Comparison of ENCODE assay signal across 23 cellular contexts in the genomic region with DNA sequence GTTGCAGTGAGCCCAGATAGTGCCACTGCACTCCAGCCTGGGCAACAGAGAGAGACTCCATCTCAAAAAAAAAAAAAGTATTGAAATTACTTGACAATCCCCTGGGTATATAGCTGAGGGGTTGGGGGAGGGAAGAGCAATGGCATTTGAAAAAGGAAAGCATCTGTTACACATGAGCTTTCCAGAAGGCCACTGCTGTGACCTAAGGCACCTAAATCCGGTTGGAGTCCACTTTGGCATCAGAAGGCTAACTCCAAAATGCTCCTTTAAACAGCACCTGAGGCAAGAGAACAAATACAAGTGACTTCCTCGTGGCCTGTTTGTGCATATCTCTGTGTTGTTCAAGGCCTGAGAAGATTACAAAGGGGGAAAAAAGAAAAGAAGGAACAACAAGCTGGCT.
A peak's percentile ranks its signal among the peaks of the same experiment; 100 is the strongest.
DNase-seq lines count a peak whose midpoint lies in the region; ATAC-seq and TF ChIP-seq lines count a peak whose summit lies in the region.
"Had no signal": no experiment of that assay in that cellular context is flagged by ENCODE, and none has a peak within 500 bp of the region (broad histone marks: within the 10 kb centered on the region; RNA-seq: fewer than 3 reads in every experiment).

No MANE protein-coding gene starts in this region.

- CTCF ChIA-PET in WTC11 (lab: Charles Lee): no interaction called here

- H2AFZ ChIP-seq in GM23338: peak overlapping the region; percentile 66; the same call in 1 of the 2 replicates
- H2AFZ ChIP-seq: GM23248 had no signal

- H3K9me2 ChIP-seq in GM23338 (ENCODE audit: insufficient read depth): 0 out of 2 replicates have a peak, but pooled peaks cover 9% of the 10 kb centered on the region

- DNase-seq in GM23338 (ENCODE audit: low spot score) (no peak), WTC11 (ENCODE audit: low spot score) (no peak), myocyte (ENCODE audit: low read depth) (peak; percentile 56), thoracic aorta (ENCODE audit: low spot score) (no peak), NCI-H2081 (lab: John Stamatoyannopoulos, UW) (no peak), cortex of kidney (lab: John Stamatoyannopoulos, UW) (no peak)
- DNase-seq: ACHN; BE2C; C1 segment of cervical spinal cord; CD4-positive, CD25-positive, alpha-beta regulatory T cell; CD8-positive, alpha-beta memory T cell; COR-L47; DMS153; DMS79; GM23248; H7; HFFc6; KBM-7 had no signal

- peaks cover 9% of the 10 kb centered on the region for H3K9me3 Mint-ChIP-seq in GM23338
- peaks cover 15% of the 10 kb centered on the region for H3K9me3 Mint-ChIP-seq in WTC11
- H3K9me3 Mint-ChIP-seq: CD8-positive, alpha-beta memory T cell; HFFc6; IgD-negative memory B cell had no signal

- no peaks in the 10 kb centered on the region for H3K9me3 ChIP-seq in thoracic aorta
- H3K9me3 ChIP-seq: BE2C had no signal

- ATAC-seq in GM23338: no peak
- ATAC-seq in WTC11: no peak
- ATAC-seq in thoracic aorta (ENCODE audit: insufficient number of reproducible peaks, low FRiP score, low read depth): no peak
- no peak for ATAC-seq in HG02970 (IDR thresholded peaks at IDR 0.05; ENCODE audit: low FRiP score, unreplicated experiment)
- ATAC-seq: GM12878, HCT116, HepG2 had no signal

- H3K27me3 ChIP-seq in GM23338 (ENCODE audit: insufficient read depth) (no peaks in the 10 kb centered on the region), thoracic aorta (replicated peaks; ENCODE audit: insufficient read depth) (no peaks in the 10 kb centered on the region)
- H3K27me3 ChIP-seq: BE2C had no signal

- H3K4me1 Mint-ChIP-seq in GM23338 (peaks cover 29% of the 10 kb centered on the region), WTC11 (peaks cover 37% of the 10 kb centered on the region)
- H3K4me1 Mint-ChIP-seq: CD4-positive, CD25-positive, alpha-beta regulatory T cell; CD8-positive, alpha-beta memory T cell had no signal

- no peaks in the 10 kb centered on the region for H3K79me2 ChIP-seq in GM23338 (replicated peaks; ENCODE audit: insufficient read depth)

- no peak overlapping the region for H3K4me2 ChIP-seq in GM23338

- H3K27me3 Mint-ChIP-seq in GM23338 (ENCODE audit: insufficient read depth, low read depth, poor library complexity) (peaks cover 6% of the 10 kb centered on the region), WTC11 (ENCODE audit: low read depth) (peaks cover 9% of the 10 kb centered on the region; the same call in 1 of the 2 replicates)

- H3K4me3 Mint-ChIP-seq in GM23338: no peak overlapping the region
- H3K4me3 Mint-ChIP-seq in WTC11: no peak overlapping the region
- H3K4me3 Mint-ChIP-seq: CD4-positive, CD25-positive, alpha-beta regulatory T cell; CD8-positive, alpha-beta memory T cell; HFFc6; IgD-negative memory B cell had no signal

- H3K4me3 ChIP-seq in GM23338 (no peak overlapping the region), thoracic aorta (no peak overlapping the region)
- H3K4me3 ChIP-seq: GM12878, GM23248 had no signal

- H3K36me3 Mint-ChIP-seq in GM23338 (ENCODE audit: low read depth) (peaks cover 8% of the 10 kb centered on the region), WTC11 (peaks cover 8% of the 10 kb centered on the region)
- H3K36me3 Mint-ChIP-seq: CD4-positive, CD25-positive, alpha-beta regulatory T cell; CD8-positive, alpha-beta memory T cell had no signal

- H3K27ac Mint-ChIP-seq in GM23338: 0 out of 2 replicates have a peak overlapping the region, but pooled peaks have one; percentile 57
- peak overlapping the region; percentile 60; the same call in 1 of the 2 replicates for H3K27ac Mint-ChIP-seq in WTC11
- H3K27ac Mint-ChIP-seq: CD4-positive, CD25-positive, alpha-beta regulatory T cell; CD8-positive, alpha-beta memory T cell; HFFc6; IgD-negative memory B cell had no signal

- no peaks in the 10 kb centered on the region for H3K36me3 ChIP-seq in GM23338 (ENCODE audit: insufficient read depth)
- H3K36me3 ChIP-seq in thoracic aorta: no peaks in the 10 kb centered on the region
- H3K36me3 ChIP-seq: BE2C had no signal

- POLR2A ChIA-PET in WTC11 (lab: Charles Lee): no interaction called here

- H4K20me1 ChIP-seq in GM23338 (replicated peaks; ENCODE audit: insufficient read depth): no peaks in the 10 kb centered on the region

- H3K27ac ChIP-seq in GM23338 (ENCODE audit: low read depth): no peak overlapping the region
- H3K27ac ChIP-seq in thoracic aorta: peak overlapping the region; percentile 9 to 45
- H3K27ac ChIP-seq: GM23248 had no signal

- H3K4me1 ChIP-seq in GM23338 (ENCODE audit: insufficient read depth) (peaks cover 27% of the 10 kb centered on the region), thoracic aorta (ENCODE audit: control insufficient read depth in 1 of 2, low read depth in 2 of 2) (peaks cover 3 to 49% of the 10 kb centered on the region in 2 donors)
- H3K4me1 ChIP-seq: BE2C had no signal

- H3F3A ChIP-seq in GM23338 (replicated peaks; ENCODE audit: low read depth): no peaks in the 10 kb centered on the region; the same call in 1 of the 2 replicates

- no peak for TF ChIP-seq CTCF in GM23338 (conservative IDR thresholded peaks at IDR 0.05; ENCODE audit: low read depth in 2 of 2)
- no peak for TF ChIP-seq CTCF in WTC11 (IDR thresholded peaks at IDR 0.05)
- no peak for TF ChIP-seq CTCF in thoracic aorta (IDR thresholded peaks at IDR 0.05)

TF ChIP-seq in GM23338, 12 proteins besides CTCF, POLR2A, EP300 and RAD21 (continues in another document):
- TF ChIP-seq EZH2 (IDR thresholded peaks at IDR 0.05; ENCODE audit: low read depth, unreplicated experiment) (no peak), EZH2phosphoT487 (IDR thresholded peaks at IDR 0.05; ENCODE audit: unreplicated experiment) (no peak), POLR2AphosphoS5 (IDR thresholded peaks at IDR 0.05; ENCODE audit: low read depth) (no peak), JUNB (IDR thresholded peaks at IDR 0.05; ENCODE audit: unreplicated experiment) (no peak), CREB1 (CRISPR knock-in tag; IDR thresholded peaks at IDR 0.05; ENCODE audit: low read depth) (no peak), ZNF114 (CRISPR knock-in tag; IDR thresholded peaks at IDR 0.05) (no peak), STAT1 (IDR thresholded peaks at IDR 0.05; ENCODE audit: unreplicated experiment) (no peak)
- TF ChIP-seq, protein P1, sequence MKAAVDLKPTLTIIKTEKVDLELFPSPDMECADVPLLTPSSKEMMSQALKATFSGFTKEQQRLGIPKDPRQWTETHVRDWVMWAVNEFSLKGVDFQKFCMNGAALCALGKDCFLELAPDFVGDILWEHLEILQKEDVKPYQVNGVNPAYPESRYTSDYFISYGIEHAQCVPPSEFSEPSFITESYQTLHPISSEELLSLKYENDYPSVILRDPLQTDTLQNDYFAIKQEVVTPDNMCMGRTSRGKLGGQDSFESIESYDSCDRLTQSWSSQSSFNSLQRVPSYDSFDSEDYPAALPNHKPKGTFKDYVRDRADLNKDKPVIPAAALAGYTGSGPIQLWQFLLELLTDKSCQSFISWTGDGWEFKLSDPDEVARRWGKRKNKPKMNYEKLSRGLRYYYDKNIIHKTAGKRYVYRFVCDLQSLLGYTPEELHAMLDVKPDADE (IDR thresholded peaks at IDR 0.05): no peak

TF ChIP-seq in WTC11, 78 proteins besides CTCF, POLR2A, EP300 and RAD21:
- TF ChIP-seq SMAD4 (CRISPR knock-in tag; IDR thresholded peaks at IDR 0.05) (no peak), RORB (CRISPR knock-in tag; IDR thresholded peaks at IDR 0.05) (no peak)
